15 cellular contexts compared by ENCODE assay signal in the genomic region with DNA sequence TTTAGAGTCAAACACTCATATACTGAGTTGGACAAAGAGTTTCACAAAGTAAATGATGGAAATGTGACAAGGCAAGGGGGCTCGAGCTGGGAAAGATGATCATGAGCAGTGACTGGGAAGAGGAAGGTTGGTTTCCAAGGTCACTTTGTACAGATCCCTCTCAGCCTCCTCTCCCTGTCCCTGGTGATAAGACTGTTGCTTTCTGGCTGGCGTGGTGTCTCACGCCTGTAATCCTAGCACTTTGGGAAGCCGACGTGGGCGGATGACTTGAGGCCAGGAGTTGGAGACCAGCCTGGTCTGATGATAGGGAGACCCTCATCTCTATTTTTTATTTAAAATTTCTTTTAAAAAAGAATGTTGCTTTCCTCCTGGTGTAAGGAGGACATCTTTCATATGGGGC.
DNase-seq lines count a peak whose midpoint lies in the region; ATAC-seq and TF ChIP-seq lines count a peak whose summit lies in the region.
"Had no signal": no experiment of that assay in that cellular context is flagged by ENCODE, and none has a peak within 500 bp of the region (broad histone marks: within the 10 kb centered on the region; RNA-seq: fewer than 3 reads in every experiment).

No MANE protein-coding gene starts in this region.

- H4K91ac ChIP-seq in mesenchymal stem cell (ENCODE audit: low read length) = no peak overlapping the region

- H3K9ac ChIP-seq in mesenchymal stem cell (ENCODE audit: low read length) (no peak overlapping the region), PC-3 (ENCODE audit: low read length) (no peak overlapping the region)
- H3K9ac ChIP-seq: BLaER1 treated with 17β-estradiol and CSF1 and Interleukin-3, amounts not matched to agents 10 nM and 100 nM had no signal

- H3K4me3 Mint-ChIP-seq in natural killer cell treated with Interleukin-12 subunit alpha and Interleukin-12 subunit beta and Interleukin-15 and Interleukin-18, amount 100 ng/mL, for 72 hours = no peak overlapping the region
- H3K4me3 Mint-ChIP-seq: B cell; CD8-positive, alpha-beta T cell; H9 had no signal

- peak overlapping the region; percentile 17 for H2AK5ac ChIP-seq in mesenchymal stem cell (ENCODE audit: low read length, severe bottlenecking)

- H3K14ac ChIP-seq in mesenchymal stem cell (ENCODE audit: low read length in 2 of 2) = no peak overlapping the region

- no peak overlapping the region for H2BK5ac ChIP-seq in mesenchymal stem cell (ENCODE audit: low read depth, low read length, poor library complexity, severe bottlenecking)

- H3K27me3 Mint-ChIP-seq in natural killer cell treated with Interleukin-12 subunit alpha and Interleukin-12 subunit beta and Interleukin-15 and Interleukin-18, amount 100 ng/mL, for 72 hours = peaks cover 3 to 18% of the 10 kb centered on the region in 2 donors

- H3K27me3 ChIP-seq in right cardiac atrium (ENCODE audit: control insufficient read depth, insufficient read depth) (no peaks in the 10 kb centered on the region), mesenchymal stem cell (ENCODE audit: control insufficient read depth in 1 of 2, insufficient read depth in 1 of 2, low read length in 2 of 2) (peaks cover 0 to 10% of the 10 kb centered on the region in 2 experiments), ovary (no peaks in the 10 kb centered on the region), PC-3 (ENCODE audit: low read length) (no peaks in the 10 kb centered on the region)
- H3K27me3 ChIP-seq: BLaER1 treated with 17β-estradiol and CSF1 and Interleukin-3, amounts not matched to agents 10 nM and 100 nM had no signal

- intact Hi-C loops in right cardiac atrium (cut with DNase I) (no loop called here), left ventricle myocardium superior (cut with micrococcal nuclease) (loop anchor here (2.0 kb wide), 1 partner anchor 63 kb away; no protein-coding TSS in a partner anchor), ovary (cut with DNase I) (no loop called here), PC-3 (cut with micrococcal nuclease) (no loop called here)

- no peaks in the 10 kb centered on the region for H4K20me1 ChIP-seq in PC-3 (ENCODE audit: low read length)
- H4K20me1 ChIP-seq: BLaER1 treated with 17β-estradiol and CSF1 and Interleukin-3, amounts not matched to agents 10 nM and 100 nM had no signal

- H3K36me3 ChIP-seq in mesenchymal stem cell (ENCODE audit: control insufficient read depth in 1 of 2, insufficient read depth in 2 of 2, low read depth in 1 of 2, low read length in 2 of 2) (no peaks in the 10 kb centered on the region), ovary (no peaks in the 10 kb centered on the region), PC-3 (ENCODE audit: low read depth, low read length) (no peaks in the 10 kb centered on the region)
- H3K36me3 ChIP-seq: BLaER1 treated with 17β-estradiol and CSF1 and Interleukin-3, amounts not matched to agents 10 nM and 100 nM had no signal

- H3K27ac ChIP-seq in right cardiac atrium (ENCODE audit: low read length) (no peak overlapping the region), mesenchymal stem cell (ENCODE audit: low read length, poor library complexity, severe bottlenecking) (no peak overlapping the region), ovary (no peak overlapping the region), PC-3 (ENCODE audit: low read length) (no peak overlapping the region)
- H3K27ac ChIP-seq: BLaER1 treated with 17β-estradiol and CSF1 and Interleukin-3, amounts not matched to agents 10 nM and 100 nM had no signal

- H3K27ac Mint-ChIP-seq in natural killer cell treated with Interleukin-12 subunit alpha and Interleukin-12 subunit beta and Interleukin-15 and Interleukin-18, amount 100 ng/mL, for 72 hours = no peak overlapping the region
- H3K27ac Mint-ChIP-seq: B cell; CD8-positive, alpha-beta T cell; H9 had no signal

- H3K4ac ChIP-seq in mesenchymal stem cell (ENCODE audit: low read depth in 1 of 2, low read length in 2 of 2) = no peak overlapping the region

- BruUV-seq in PC-3 (replicated peaks; lab: Mats Ljungman, UMichigan) = no TSS peak

- CTCF ChIA-PET in PC-3 (lab: Charles Lee) = no interaction called here

- WGBS in right cardiac atrium = 47% methylated on average over 6 of the region's 6 CpGs
- 58% methylated on average over 1 of the region's 6 CpGs for WGBS in mesenchymal stem cell
- WGBS in ovary, 3 donors = 15 to 29% (median 18%) methylated on average over 6 of the region's 6 CpGs

- H3K79me2 ChIP-seq in PC-3 (ENCODE audit: low read length) = no peaks in the 10 kb centered on the region

- H3K4me2 ChIP-seq in mesenchymal stem cell (ENCODE audit: low read length, poor library complexity, severe bottlenecking) = no peak overlapping the region
- no peak overlapping the region for H3K4me2 ChIP-seq in PC-3 (ENCODE audit: low read length)
- H3K4me2 ChIP-seq: BLaER1 treated with 17β-estradiol and CSF1 and Interleukin-3, amounts not matched to agents 10 nM and 100 nM had no signal

- TF ChIP-seq CTCF in ovary (IDR thresholded peaks at IDR 0.05) = no peak
- no peak for TF ChIP-seq CTCF in PC-3 (conservative IDR thresholded peaks at IDR 0.05; ENCODE audit: low read depth, low read length)

- no peak overlapping the region for H2BK15ac ChIP-seq in mesenchymal stem cell (ENCODE audit: low read depth, poor library complexity, severe bottlenecking)

- no peak overlapping the region for H2BK12ac ChIP-seq in mesenchymal stem cell (ENCODE audit: low read length in 2 of 2)

- no peak for ATAC-seq in right cardiac atrium
- no peak for ATAC-seq in left ventricle myocardium superior
- ATAC-seq in natural killer cell treated with Interleukin-12 subunit alpha and Interleukin-12 subunit beta and Interleukin-15 and Interleukin-18, amount 100 ng/mL, for 72 hours = no peak
- no peak for ATAC-seq in PC-3
- ATAC-seq: CD8-positive, alpha-beta T cell had no signal

- no peaks in the 10 kb centered on the region for H3F3A ChIP-seq in PC-3 (ENCODE audit: low read length, unreplicated experiment)

- H2BK120ac ChIP-seq in mesenchymal stem cell (ENCODE audit: low read depth, low read length) = no peak overlapping the region

- DNase-seq in right cardiac atrium (peak in 2 of 3 donors; percentile 24 to 55), left ventricle myocardium superior (no peak), mesenchymal stem cell (no peak), ovary (peak in 4 of 5 donors; percentile 25 to 56 (median 42)), NCI-H524 treated with DMSO at 0.1 percent for 48 hours (lab: John Stamatoyannopoulos, UW) (no peak), PC-3 (no peak)
- DNase-seq in natural killer cell treated with Interleukin-12 subunit alpha and Interleukin-12 subunit beta and Interleukin-15 and Interleukin-18, amount 100 ng/mL, for 72 hours (ENCODE audit: low spot score) = no peak
- DNase-seq: Calu3; CD8-positive, alpha-beta T cell; DMS79 treated with DMSO at 0.1 percent for 48 hours; GF-D8; GOT3; H9 had no signal

- peaks cover 3% of the 10 kb centered on the region for H3K4me1 ChIP-seq in right cardiac atrium (ENCODE audit: control insufficient read depth, insufficient read depth, low read length)
- peaks cover 17% of the 10 kb centered on the region for H3K4me1 ChIP-seq in mesenchymal stem cell (ENCODE audit: control insufficient read depth, insufficient read depth, low read depth, low read length)
- peaks cover 2% of the 10 kb centered on the region for H3K4me1 ChIP-seq in ovary (ENCODE audit: insufficient read depth)
- no peaks in the 10 kb centered on the region for H3K4me1 ChIP-seq in PC-3 (ENCODE audit: insufficient read depth, low read length)
- H3K4me1 ChIP-seq: BLaER1 treated with 17β-estradiol and CSF1 and Interleukin-3, amounts not matched to agents 10 nM and 100 nM had no signal

- peaks cover 1% of the 10 kb centered on the region for H3K79me1 ChIP-seq in mesenchymal stem cell (replicated peaks; ENCODE audit: low read length, poor library complexity, severe bottlenecking)

- H4K8ac ChIP-seq in mesenchymal stem cell (ENCODE audit: low read length) = no peak overlapping the region

- no peak overlapping the region for H3K18ac ChIP-seq in mesenchymal stem cell (ENCODE audit: low read depth in 1 of 2, low read length in 2 of 2)

- peaks cover 0 to 5% of the 10 kb centered on the region in 2 donors for H3K4me1 Mint-ChIP-seq in natural killer cell treated with Interleukin-12 subunit alpha and Interleukin-12 subunit beta and Interleukin-15 and Interleukin-18, amount 100 ng/mL, for 72 hours (ENCODE audit: low read depth in 2 of 2)
- H3K4me1 Mint-ChIP-seq: B cell had no signal

- H3K4me3 ChIP-seq in right cardiac atrium (ENCODE audit: low read length) (no peak overlapping the region), mesenchymal stem cell (ENCODE audit: insufficient read depth in 1 of 2, low read depth in 1 of 2, low read length in 2 of 2) (no peak overlapping the region), ovary (no peak overlapping the region), PC-3 (ENCODE audit: low read length) (no peak overlapping the region)
- H3K4me3 ChIP-seq: BLaER1 treated with 17β-estradiol and CSF1 and Interleukin-3, amounts not matched to agents 10 nM and 100 nM had no signal

- H2AFZ ChIP-seq in mesenchymal stem cell (ENCODE audit: low read depth, low read length) (no peak overlapping the region), PC-3 (ENCODE audit: low read length) (no peak overlapping the region)

- no peak for TF ChIP-seq POLR2A in ovary (IDR thresholded peaks at IDR 0.05)

- no peaks in the 10 kb centered on the region for H3K9me2 ChIP-seq in PC-3 (replicated peaks; ENCODE audit: low read length)

- H3K36me3 Mint-ChIP-seq in natural killer cell treated with Interleukin-12 subunit alpha and Interleukin-12 subunit beta and Interleukin-15 and Interleukin-18, amount 100 ng/mL, for 72 hours = no peaks in the 10 kb centered on the region
- H3K36me3 Mint-ChIP-seq: CD8-positive, alpha-beta T cell had no signal

- POLR2A ChIA-PET in PC-3 (lab: Charles Lee; ENCODE audit: unreplicated experiment) = no interaction called here

- no peaks in the 10 kb centered on the region for H3K9me3 Mint-ChIP-seq in natural killer cell treated with Interleukin-12 subunit alpha and Interleukin-12 subunit beta and Interleukin-15 and Interleukin-18, amount 100 ng/mL, for 72 hours
- H3K9me3 Mint-ChIP-seq: CD8-positive, alpha-beta T cell; H9 had no signal

- H3K9me3 ChIP-seq in right cardiac atrium (ENCODE audit: control insufficient read depth, low read length) (no peaks in the 10 kb centered on the region), mesenchymal stem cell (ENCODE audit: control insufficient read depth, low read length) (no peaks in the 10 kb centered on the region), ovary (no peaks in the 10 kb centered on the region), PC-3 (ENCODE audit: low read length) (no peaks in the 10 kb centered on the region)
- H3K9me3 ChIP-seq: BLaER1 treated with 17β-estradiol and CSF1 and Interleukin-3, amounts not matched to agents 10 nM and 100 nM had no signal

- no peak overlapping the region for H3K23ac ChIP-seq in mesenchymal stem cell (ENCODE audit: low read length in 2 of 2)

- TF ChIP-seq EP300 in ovary (IDR thresholded peaks at IDR 0.05) = no peak

Comparison
In these comparisons a context has a peak if more than half of its experiments do, and no peak if none do; other contexts are left out.
1. DNase-seq: peak in right cardiac atrium (2 of 3) and ovary (4 of 5); none in left ventricle myocardium superior (single experiment), mesenchymal stem cell (single experiment), NCI-H524 treated with DMSO at 0.1 percent for 48 hours (single experiment), natural killer cell treated with Interleukin-12 subunit alpha and Interleukin-12 subunit beta and Interleukin-15 and Interleukin-18, amount 100 ng/mL, for 72 hours (single experiment) and PC-3 (single experiment).